Comparison of ENCODE assay signal across 20 cellular contexts in the genomic region with DNA sequence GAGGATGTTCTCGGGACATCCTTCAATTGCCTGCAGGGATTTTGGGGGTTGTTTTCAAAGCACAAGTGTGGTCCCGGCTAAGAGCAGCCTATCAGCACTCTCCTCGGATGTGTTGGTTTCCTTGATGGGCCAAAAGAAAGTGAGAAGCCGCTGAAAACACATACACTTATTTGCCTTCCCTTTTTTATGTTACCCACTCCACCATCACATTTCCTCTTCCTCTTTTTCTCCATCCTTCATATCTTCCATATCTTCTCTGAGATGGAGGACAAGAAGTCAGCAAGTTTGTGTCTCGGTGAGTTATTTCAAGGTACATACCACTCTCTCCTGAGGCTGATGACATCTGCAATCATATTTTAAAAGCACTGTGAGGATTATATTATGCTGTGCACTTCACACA.
"Had no signal": no experiment of that assay in that cellular context is flagged by ENCODE, and none has a peak within 500 bp of the region (broad histone marks: within the 10 kb centered on the region; RNA-seq: fewer than 3 reads in every experiment).

No MANE protein-coding gene starts in this region.

- H3K27ac ChIP-seq: foreskin keratinocyte, lower lobe of right lung, right lobe of liver, skin epidermis, tibial artery, uterus, VCaP had no signal

- H3K9me3 ChIP-seq: lower lobe of right lung, mucosa of descending colon, right lobe of liver, tibial artery, uterus had no signal

- H3K4me3 ChIP-seq: lower lobe of right lung, mucosa of descending colon, right lobe of liver, skin epidermis, tibial artery, uterus had no signal

- H3K36me3 ChIP-seq: lower lobe of right lung, right lobe of liver, tibial artery, uterus had no signal

- H3K27me3 ChIP-seq: foreskin keratinocyte, right lobe of liver, tibial artery, uterus had no signal

- H3K4me1 ChIP-seq: foreskin keratinocyte, lower lobe of right lung, right lobe of liver, tibial artery, uterus had no signal

- DNase-seq: activated CD4-positive, alpha-beta T cell treated with anti-CD3 and anti-CD28 coated beads, Interleukin-2, amount 50 U/mL, for 1 hour; activated CD8-positive, alpha-beta memory T cell treated with anti-CD3 and anti-CD28 coated beads for 24 hours; activated CD8-positive, alpha-beta memory T cell treated with anti-CD3 and anti-CD28 coated beads, Interleukin-2, amount 50 U/mL, for 4 hours; activated T-cell treated with anti-CD3 and anti-CD28 coated beads, Interleukin-2, amount 50 U/mL, for 24 hours; aorta; central memory CD4-positive, alpha-beta T cell; dermis blood vessel endothelial cell; effector CD8-positive, alpha-beta T cell; foreskin keratinocyte; lower lobe of right lung; mesendoderm; mucosa of descending colon; nephron progenitor cell; right lobe of liver; stimulated activated CD4-positive, alpha-beta T cell treated with anti-CD3 and anti-CD28 coated beads, Interleukin-1b, Interleukin-23, amount 100 ng/mL, for 48 hours; T-helper 9 cell; tibial artery; uterus had no signal
